Comparison of ENCODE assay signal across 5 cellular contexts in the genomic region with DNA sequence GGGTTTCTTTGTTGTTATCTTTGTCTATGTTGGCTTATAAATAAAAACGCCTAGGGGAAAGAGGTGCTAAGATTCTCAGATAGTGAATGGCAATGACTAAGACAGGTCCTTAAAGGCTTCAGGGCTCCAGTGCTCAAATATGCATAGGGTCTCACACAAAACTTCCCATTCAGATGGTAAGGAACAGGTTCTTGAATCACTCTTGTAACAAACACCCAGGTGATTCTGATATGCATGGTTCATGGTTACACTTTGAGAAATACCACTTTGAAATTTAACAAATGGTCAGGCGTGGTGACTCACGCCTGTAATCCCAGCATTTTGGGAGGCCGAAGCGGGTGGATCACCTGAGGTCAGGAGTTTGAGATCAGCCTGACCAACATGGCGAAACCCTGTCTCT.
"Had no signal": no experiment of that assay in that cellular context is flagged by ENCODE, and none has a peak within 500 bp of the region (broad histone marks: within the 10 kb centered on the region; RNA-seq: fewer than 3 reads in every experiment).

No MANE protein-coding gene starts in this region.

- H3K4me2 ChIP-seq: GM23338 had no signal

- H3K27ac Mint-ChIP-seq: GM23338, H9 had no signal

- H3K4me3 Mint-ChIP-seq: GM23338, H9, IgD-negative memory B cell had no signal

- DNase-seq: H9, HCEC 1CT, KBM-7 had no signal

- H2AFZ ChIP-seq: GM23338 had no signal

- H3K4me1 Mint-ChIP-seq: GM23338, IgD-negative memory B cell had no signal

- ATAC-seq: GM23338 had no signal

- H3K27me3 Mint-ChIP-seq: IgD-negative memory B cell had no signal

- H3K4me3 ChIP-seq: GM23338 had no signal
